14 cellular contexts compared by ENCODE assay signal in the genomic region with DNA sequence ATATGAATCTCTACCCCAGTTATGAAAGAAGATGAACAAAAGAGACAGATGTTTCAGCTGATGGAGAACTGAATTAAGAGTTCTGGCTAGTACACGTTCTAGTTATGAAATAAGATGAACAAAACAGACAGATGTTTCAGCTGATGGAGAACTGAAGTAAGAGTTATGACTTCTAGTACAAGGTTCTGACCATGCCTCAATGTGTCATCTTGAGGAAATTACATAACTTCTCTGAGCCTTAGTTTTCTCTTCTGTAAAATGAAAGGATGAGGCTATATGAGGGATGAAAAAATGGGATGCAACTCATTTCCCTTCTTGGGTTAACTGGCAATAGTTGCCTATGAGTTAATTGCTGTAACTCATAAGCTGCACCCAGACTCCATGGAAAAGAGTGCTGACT.
A peak's percentile ranks its signal among the peaks of the same experiment; 100 is the strongest.
DNase-seq lines count a peak whose midpoint lies in the region; ATAC-seq and TF ChIP-seq lines count a peak whose summit lies in the region.
"Had no signal": no experiment of that assay in that cellular context is flagged by ENCODE, and none has a peak within 500 bp of the region (broad histone marks: within the 10 kb centered on the region; RNA-seq: fewer than 3 reads in every experiment).

No MANE protein-coding gene starts in this region.

- H4K8ac ChIP-seq in IMR-90 (ENCODE audit: low read depth in 2 of 2, low read length in 2 of 2), result peak overlapping the region; percentile 13 to 16; a peak in 1 of 4 replicates

- H3K4me2 ChIP-seq in IMR-90 (ENCODE audit: low read depth, low read length), result no peak overlapping the region

- TF ChIP-seq RAD21 in IMR-90 (IDR thresholded peaks at IDR 0.05; ENCODE audit: low read length), result no peak

- no peak for ATAC-seq in IMR-90 (ENCODE audit: low read depth)
- no peak for ATAC-seq in GM19035 (IDR thresholded peaks at IDR 0.05; ENCODE audit: unreplicated experiment)
- no peak for ATAC-seq in GM18511 (IDR thresholded peaks at IDR 0.05; ENCODE audit: unreplicated experiment)
- ATAC-seq in lower lobe of right lung, result no peak

- peak overlapping the region; percentile 83; the same call in 1 of the 2 replicates for H2BK20ac ChIP-seq in IMR-90 (ENCODE audit: low read depth, low read length)

- H2BK120ac ChIP-seq in IMR-90 (ENCODE audit: low read depth, low read length), result peak overlapping the region; percentile 83

- TF ChIP-seq CTCF in IMR-90 (conservative IDR thresholded peaks at IDR 0.05; ENCODE audit: low read depth, low read length) (no peak), endodermal cell (conservative IDR thresholded peaks at IDR 0.05) (no peak), lower lobe of right lung (IDR thresholded peaks at IDR 0.05) (no peak)

- peak overlapping the region; percentile 66; the same call in 1 of the 2 replicates for H4K91ac ChIP-seq in IMR-90 (ENCODE audit: insufficient read depth, low read depth, low read length)

- H3K27ac ChIP-seq in IMR-90 (ENCODE audit: insufficient read depth, low read length) (peak overlapping the region; percentile 73; the same call in 1 of the 2 replicates), endodermal cell (ENCODE audit: low read depth, low read length) (no peak overlapping the region), rectal smooth muscle tissue (ENCODE audit: low read depth, low read length) (peak overlapping the region; percentile 77), lower lobe of right lung (no peak overlapping the region)

- no peak overlapping the region for H3K27ac Mint-ChIP-seq in endodermal cell

- H4K20me1 ChIP-seq in IMR-90 (ENCODE audit: insufficient read depth, low read length), result no peaks in the 10 kb centered on the region

- peak overlapping the region; percentile 92 for H2AK5ac ChIP-seq in IMR-90 (ENCODE audit: low read depth, low read length)

- in situ Hi-C loops in IMR-90 (cut with MboI; ENCODE audit: low sequenced_read_pairs), result no loop called here

- WGBS in IMR-90 (ENCODE audit: extremely low coverage in 2 of 2, insufficient read length in 1 of 2), 2 experiments, result no CpG with 5 or more reads among the region's 1 CpG
- WGBS in endodermal cell (ENCODE audit: insufficient coverage in 1 of 2, insufficient read length in 1 of 2), 2 experiments, result 100% methylated on average over 1 of the region's 1 CpG

- H3K9me1 ChIP-seq in IMR-90 (ENCODE audit: insufficient read depth, low read length), result no peaks in the 10 kb centered on the region

- peak overlapping the region; percentile 71; the same call in 1 of the 2 replicates for H3K4ac ChIP-seq in IMR-90 (ENCODE audit: low read depth, low read length)

- no peak overlapping the region for H3K4me3 ChIP-seq in IMR-90 (ENCODE audit: insufficient read depth, low read depth, low read length)
- peak overlapping the region; percentile 35 for H3K4me3 ChIP-seq in endodermal cell (ENCODE audit: low read length)
- no peak overlapping the region for H3K4me3 ChIP-seq in rectal smooth muscle tissue (ENCODE audit: low read length)
- no peak overlapping the region for H3K4me3 ChIP-seq in lower lobe of right lung

- H3K14ac ChIP-seq in IMR-90 (replicated peaks; ENCODE audit: low read depth, low read length), result no peak overlapping the region; the same call in 1 of the 2 replicates

- H3K56ac ChIP-seq in IMR-90 (ENCODE audit: extremely low read depth, insufficient read depth, low read length), result no peak overlapping the region

- H3K23ac ChIP-seq in IMR-90 (ENCODE audit: low read depth, low read length), result peak overlapping the region; percentile 12; the same call in 1 of the 2 replicates

- TF ChIP-seq POLR2A in IMR-90 (IDR thresholded peaks at IDR 0.05; ENCODE audit: low read depth, low read length), result no peak

- dilution Hi-C loops in IMR-90 (cut with HindIII; ENCODE audit: low sequenced_read_pairs, unreplicated experiment), result no loop called here

- peaks cover 27% of the 10 kb centered on the region for H3K9me3 Mint-ChIP-seq in endodermal cell

- peaks cover 8% of the 10 kb centered on the region for H3K4me1 ChIP-seq in IMR-90 (ENCODE audit: control insufficient read depth, insufficient read depth, low read length)
- H3K4me1 ChIP-seq in endodermal cell (ENCODE audit: control insufficient read depth, insufficient read depth, low read length), result no peaks in the 10 kb centered on the region
- peaks cover 23% of the 10 kb centered on the region for H3K4me1 ChIP-seq in rectal smooth muscle tissue (ENCODE audit: control insufficient read depth, insufficient read depth, low read length)
- H3K4me1 ChIP-seq in lower lobe of right lung, result peaks cover 7% of the 10 kb centered on the region

- H3K4me3 Mint-ChIP-seq in endodermal cell, result no peak overlapping the region

- peak overlapping the region; percentile 29 for H2BK5ac ChIP-seq in IMR-90 (ENCODE audit: low read depth, low read length, poor library complexity, severe bottlenecking)

- H3K27me3 ChIP-seq in IMR-90 (ENCODE audit: control insufficient read depth, insufficient read depth, low read length) (no peaks in the 10 kb centered on the region), endodermal cell (ENCODE audit: control insufficient read depth, insufficient read depth, low read length, poor library complexity, severe bottlenecking) (no peaks in the 10 kb centered on the region), rectal smooth muscle tissue (ENCODE audit: control insufficient read depth, insufficient read depth, low read length) (no peaks in the 10 kb centered on the region), lower lobe of right lung (ENCODE audit: low read depth) (no peaks in the 10 kb centered on the region)

- no peaks in the 10 kb centered on the region for H3K79me1 ChIP-seq in IMR-90 (ENCODE audit: low read depth in 1 of 2, low read length in 2 of 2)

- H3K36me3 ChIP-seq in IMR-90 (ENCODE audit: control insufficient read depth, insufficient read depth, low read length) (no peaks in the 10 kb centered on the region), endodermal cell (ENCODE audit: control insufficient read depth, insufficient read depth, low read length) (no peaks in the 10 kb centered on the region), rectal smooth muscle tissue (ENCODE audit: control insufficient read depth, insufficient read depth, low read length) (no peaks in the 10 kb centered on the region), lower lobe of right lung (no peaks in the 10 kb centered on the region)

- intact Hi-C loops in IMR-90 (cut with micrococcal nuclease), result loop anchor here (5.0 kb wide), 1 partner anchor 331 kb away; no protein-coding TSS in a partner anchor
- intact Hi-C loops in lower lobe of right lung (cut with DNase I), result no loop called here

- peak overlapping the region; percentile 3; the same call in 1 of the 2 replicates for H4K5ac ChIP-seq in IMR-90 (ENCODE audit: low read depth, low read length)

- POLR2A ChIA-PET in IMR-90 (lab: Charles Lee; ENCODE audit: unreplicated experiment), result interaction anchor here (0.6 kb wide), 1 partner anchor 816 kb away, joined by 3 read pairs; no protein-coding TSS in a partner anchor

- no peak overlapping the region for H2AFZ ChIP-seq in IMR-90 (replicated peaks; ENCODE audit: low read length, poor library complexity)

- CTCF ChIA-PET in IMR-90 (lab: Yijun Ruan, JAX), result interaction anchor here (1.5 to 1.9 kb wide), 2 partner anchors 61 to 64 kb away, joined by 4 to 6 read pairs; no protein-coding TSS in a partner anchor

- H3K9me3 ChIP-seq in IMR-90 (ENCODE audit: control insufficient read depth, insufficient read depth, low read length) (peaks cover 2% of the 10 kb centered on the region; the same call in 1 of the 2 replicates), endodermal cell (ENCODE audit: control insufficient read depth, low read length) (peaks cover 35% of the 10 kb centered on the region), lower lobe of right lung (no peaks in the 10 kb centered on the region)

- no peaks in the 10 kb centered on the region for H3K27me3 Mint-ChIP-seq in endodermal cell (ENCODE audit: insufficient read depth)

- BruUV-seq in IMR-90 (replicated peaks; lab: Mats Ljungman, UMichigan), result no TSS peak

- H3K36me3 Mint-ChIP-seq in endodermal cell (ENCODE audit: low read depth), result peaks cover 6% of the 10 kb centered on the region

- H3K18ac ChIP-seq in IMR-90 (ENCODE audit: low read depth, low read length), result peak overlapping the region; percentile 60

- H3K4me1 Mint-ChIP-seq in endodermal cell, result no peaks in the 10 kb centered on the region

- H2BK15ac ChIP-seq in IMR-90 (ENCODE audit: low read depth, low read length), result peak overlapping the region; percentile 80; the same call in 2 of the 3 replicates

- DNase-seq in AML-193 (lab: John Stamatoyannopoulos, UW) (peak; percentile 4 to 5), IMR-90 (no peak), endodermal cell (no peak), lower lobe of right lung (no peak), epidermal melanocyte (ENCODE audit: insufficient read length, low spot score) (no peak)
- DNase-seq: activated CD8-positive, alpha-beta memory T cell treated with anti-CD3 and anti-CD28 coated beads for 24 hours; activated naive CD4-positive, alpha-beta T cell treated with anti-CD3 and anti-CD28 coated beads, Interleukin-2, amount 50 U/mL, for 16 hours; EL; foreskin melanocyte; Karpas-422; stimulated activated CD8-positive, alpha-beta memory T cell treated with anti-CD3 and anti-CD28 coated beads, Interleukin-4, amount 100 ng/mL, for 48 hours had no signal

- H3K9ac ChIP-seq in IMR-90 (ENCODE audit: low read depth, low read length), result no peak overlapping the region
- no peak overlapping the region for H3K9ac ChIP-seq in endodermal cell (ENCODE audit: extremely low read depth, low read length, poor library complexity, severe bottlenecking)
- no peak overlapping the region for H3K9ac ChIP-seq in rectal smooth muscle tissue (ENCODE audit: low read length)

- no peak overlapping the region for H2AK9ac ChIP-seq in IMR-90 (replicated peaks; ENCODE audit: low read depth, low read length, poor library complexity)

TF ChIP-seq in IMR-90, 13 proteins besides CTCF, POLR2A, EP300 and RAD21 (continues in another document):
- TF ChIP-seq CEBPB (IDR thresholded peaks at IDR 0.05; ENCODE audit: low read depth, low read length), result no peak
- TF ChIP-seq MXI1 (IDR thresholded peaks at IDR 0.05; ENCODE audit: borderline replicate concordance, low read depth, low read length), result no peak
- TF ChIP-seq USF2 (IDR thresholded peaks at IDR 0.05; ENCODE audit: low read depth, low read length), result no peak
- no peak for TF ChIP-seq MAZ (IDR thresholded peaks at IDR 0.05; ENCODE audit: borderline replicate concordance, low read depth, low read length)
- no peak for TF ChIP-seq RFX5 (IDR thresholded peaks at IDR 0.05; ENCODE audit: low read depth, low read length)

Comparison
In these comparisons a context has a peak if more than half of its experiments do, and no peak if none do; other contexts are left out.
1. DNase-seq: peak in AML-193 (2 of 2); none in IMR-90 (single experiment), endodermal cell (single experiment), lower lobe of right lung (single experiment) and epidermal melanocyte (single experiment).
2. H3K27ac ChIP-seq: peak in IMR-90 (single experiment) and rectal smooth muscle tissue (single experiment); none in endodermal cell (single experiment) and lower lobe of right lung (single experiment).